In genomic region chr10:7084255-7085005, GRCh38 we compare ENCODE assay signal across 1 cellular context.
TF ChIP-seq lines count a peak whose summit lies in the region.

No MANE protein-coding gene starts in this region.

TF ChIP-seq in K562, 482 proteins besides CTCF, POLR2A, EP300 and RAD21 (continued from another document):
- TF ChIP-seq, protein P1, sequence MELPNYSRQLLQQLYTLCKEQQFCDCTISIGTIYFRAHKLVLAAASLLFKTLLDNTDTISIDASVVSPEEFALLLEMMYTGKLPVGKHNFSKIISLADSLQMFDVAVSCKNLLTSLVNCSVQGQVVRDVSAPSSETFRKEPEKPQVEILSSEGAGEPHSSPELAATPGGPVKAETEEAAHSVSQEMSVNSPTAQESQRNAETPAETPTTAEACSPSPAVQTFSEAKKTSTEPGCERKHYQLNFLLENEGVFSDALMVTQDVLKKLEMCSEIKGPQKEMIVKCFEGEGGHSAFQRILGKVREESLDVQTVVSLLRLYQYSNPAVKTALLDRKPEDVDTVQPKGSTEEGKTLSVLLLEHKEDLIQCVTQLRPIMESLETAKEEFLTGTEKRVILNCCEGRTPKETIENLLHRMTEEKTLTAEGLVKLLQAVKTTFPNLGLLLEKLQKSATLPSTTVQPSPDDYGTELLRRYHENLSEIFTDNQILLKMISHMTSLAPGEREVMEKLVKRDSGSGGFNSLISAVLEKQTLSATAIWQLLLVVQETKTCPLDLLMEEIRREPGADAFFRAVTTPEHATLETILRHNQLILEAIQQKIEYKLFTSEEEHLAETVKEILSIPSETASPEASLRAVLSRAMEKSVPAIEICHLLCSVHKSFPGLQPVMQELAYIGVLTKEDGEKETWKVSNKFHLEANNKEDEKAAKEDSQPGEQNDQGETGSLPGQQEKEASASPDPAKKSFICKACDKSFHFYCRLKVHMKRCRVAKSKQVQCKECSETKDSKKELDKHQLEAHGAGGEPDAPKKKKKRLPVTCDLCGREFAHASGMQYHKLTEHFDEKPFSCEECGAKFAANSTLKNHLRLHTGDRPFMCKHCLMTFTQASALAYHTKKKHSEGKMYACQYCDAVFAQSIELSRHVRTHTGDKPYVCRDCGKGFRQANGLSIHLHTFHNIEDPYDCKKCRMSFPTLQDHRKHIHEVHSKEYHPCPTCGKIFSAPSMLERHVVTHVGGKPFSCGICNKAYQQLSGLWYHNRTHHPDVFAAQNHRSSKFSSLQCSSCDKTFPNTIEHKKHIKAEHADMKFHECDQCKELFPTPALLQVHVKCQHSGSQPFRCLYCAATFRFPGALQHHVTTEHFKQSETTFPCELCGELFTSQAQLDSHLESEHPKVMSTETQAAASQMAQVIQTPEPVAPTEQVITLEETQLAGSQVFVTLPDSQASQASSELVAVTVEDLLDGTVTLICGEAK (IDR thresholded peaks at IDR 0.05): no peak
- TF ChIP-seq, protein P1 (CRISPR knock-in tag; IDR thresholded peaks at IDR 0.05): no peak
- TF ChIP-seq HOXB6 (CRISPR knock-in tag; IDR thresholded peaks at IDR 0.05; ENCODE audit: borderline replicate concordance) (no peak), CEBPB (tag; IDR thresholded peaks at IDR 0.05) (no peak), ZNF174 (CRISPR knock-in tag; IDR thresholded peaks at IDR 0.05) (no peak), CBFB (CRISPR knock-in tag; IDR thresholded peaks at IDR 0.05) (no peak), SMARCA4 (IDR thresholded peaks at IDR 0.05) (no peak), MYBL2 (IDR thresholded peaks at IDR 0.05; ENCODE audit: low read depth) (no peak), MYBL2 (CRISPR knock-in tag; IDR thresholded peaks at IDR 0.05; ENCODE audit: borderline replicate concordance) (no peak), HSF4 (CRISPR knock-in tag; IDR thresholded peaks at IDR 0.05; ENCODE audit: borderline replicate concordance) (no peak)
